12 cellular contexts compared by ENCODE assay signal in the genomic region with DNA sequence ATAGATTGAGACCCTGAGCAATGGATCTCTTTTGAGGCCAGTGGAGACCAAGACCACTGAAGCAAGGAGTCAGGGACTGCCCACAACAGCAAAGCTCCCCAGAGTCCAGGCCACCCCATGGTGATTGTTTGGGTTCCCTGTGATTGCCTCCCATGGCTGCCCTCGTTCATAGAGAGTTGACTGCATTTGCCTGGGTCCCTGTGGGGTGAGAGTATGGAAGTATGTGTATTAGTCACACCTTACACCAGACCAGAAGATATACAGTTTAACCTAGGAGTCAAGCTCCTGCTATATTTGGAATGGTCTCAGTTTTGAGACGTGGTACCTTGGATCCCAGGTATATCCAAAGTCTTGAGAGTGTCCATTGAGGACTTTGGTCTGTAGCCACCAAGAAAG. TPM values are rescaled to one million over a fixed set of nuclear protein-coding genes. Genes with fewer than 3 reads are reported as not detected.
DNase-seq lines count a peak whose midpoint lies in the region; ATAC-seq and TF ChIP-seq lines count a peak whose summit lies in the region.
"Had no signal": no experiment of that assay in that cellular context is flagged by ENCODE, and none has a peak within 500 bp of the region (broad histone marks: within the 10 kb centered on the region; RNA-seq: fewer than 3 reads in every experiment).

No MANE protein-coding gene starts in this region.

- H3K4me3 ChIP-seq in esophagus squamous epithelium, result no peak overlapping the region
- H3K4me3 ChIP-seq in transverse colon, result no peak overlapping the region
- no peak overlapping the region for H3K4me3 ChIP-seq in naive thymus-derived CD4-positive, alpha-beta T cell (ENCODE audit: low read length)
- H3K4me3 ChIP-seq: HAP-1 had no signal

- H3K27me3 ChIP-seq in esophagus squamous epithelium (no peaks in the 10 kb centered on the region), transverse colon (no peaks in the 10 kb centered on the region)
- H3K27me3 ChIP-seq in naive thymus-derived CD4-positive, alpha-beta T cell (ENCODE audit: control insufficient read depth in 2 of 2, insufficient read depth in 2 of 2, low read length in 2 of 2), result no peaks in the 10 kb centered on the region

- H3K9me3 Mint-ChIP-seq in activated T-helper 17 cell treated with anti-CD3 and anti-CD28 coated beads, Interleukin-2, amount 50 U/mL, for 72 hours, result no peaks in the 10 kb centered on the region
- peaks cover 9% of the 10 kb centered on the region for H3K9me3 Mint-ChIP-seq in nephron progenitor cell
- no peaks in the 10 kb centered on the region for H3K9me3 Mint-ChIP-seq in naive thymus-derived CD4-positive, alpha-beta T cell
- H3K9me3 Mint-ChIP-seq: CD8-positive, alpha-beta T cell had no signal

- H3K9me3 ChIP-seq in esophagus squamous epithelium (no peaks in the 10 kb centered on the region), transverse colon (no peaks in the 10 kb centered on the region)
- H3K9me3 ChIP-seq in naive thymus-derived CD4-positive, alpha-beta T cell (ENCODE audit: control insufficient read depth in 2 of 3, low read length in 3 of 3), result no peaks in the 10 kb centered on the region

- intact Hi-C loops in esophagus squamous epithelium (cut with DNase I) (no loop called here), transverse colon (cut with DNase I; ENCODE audit: low total_unique reads) (no loop called here)
- intact Hi-C loops in naive thymus-derived CD4-positive, alpha-beta T cell (cut with micrococcal nuclease), result no loop called here

- H3K36me3 ChIP-seq in esophagus squamous epithelium, result peaks cover 0 to 43% (median 3%) of the 10 kb centered on the region in 3 donors
- no peaks in the 10 kb centered on the region for H3K36me3 ChIP-seq in transverse colon
- H3K36me3 ChIP-seq in naive thymus-derived CD4-positive, alpha-beta T cell (ENCODE audit: control insufficient read depth in 2 of 3, insufficient read depth in 3 of 3, low read length in 3 of 3), result no peaks in the 10 kb centered on the region
- H3K36me3 ChIP-seq: HAP-1 had no signal

- TF ChIP-seq POLR2A in esophagus squamous epithelium (IDR thresholded peaks at IDR 0.05) (no peak), transverse colon (IDR thresholded peaks at IDR 0.05) (no peak)

- H3K36me3 Mint-ChIP-seq in activated T-helper 17 cell treated with anti-CD3 and anti-CD28 coated beads, Interleukin-2, amount 50 U/mL, for 72 hours (ENCODE audit: low read depth), result peaks cover 5% of the 10 kb centered on the region
- no peaks in the 10 kb centered on the region for H3K36me3 Mint-ChIP-seq in nephron progenitor cell (ENCODE audit: low read depth)
- no peaks in the 10 kb centered on the region for H3K36me3 Mint-ChIP-seq in naive thymus-derived CD4-positive, alpha-beta T cell
- H3K36me3 Mint-ChIP-seq: CD8-positive, alpha-beta T cell had no signal

- POLR2A ChIA-PET in naive thymus-derived CD4-positive, alpha-beta T cell (lab: Charles Lee), result no interaction called here

- WGBS in esophagus squamous epithelium, 2 donors, result 17 to 20% methylated on average over 1 to 2 of the region's 2 CpGs
- 74% methylated on average over 2 of the region's 2 CpGs; no CpG with 5 or more reads in 1 of the 2 donors for WGBS in transverse colon (ENCODE audit: low coverage in 1 of 2), 2 donors

- no peak for ATAC-seq in activated T-helper 17 cell treated with anti-CD3 and anti-CD28 coated beads, Interleukin-2, amount 50 U/mL, for 72 hours (replicated peaks)
- no peak for ATAC-seq in GM18858 (IDR thresholded peaks at IDR 0.05; ENCODE audit: unreplicated experiment)
- ATAC-seq in naive thymus-derived CD4-positive, alpha-beta T cell, result no peak
- ATAC-seq: CD8-positive, alpha-beta T cell had no signal

- DNase-seq in esophagus squamous epithelium (lab: John Stamatoyannopoulos, UW) (no peak), nephron progenitor cell (no peak), transverse colon (no peak), NCI-H2081 (lab: John Stamatoyannopoulos, UW) (no peak)
- no peak for DNase-seq in naive thymus-derived CD4-positive, alpha-beta T cell
- DNase-seq: CD8-positive, alpha-beta T cell; effector CD8-positive, alpha-beta T cell; stimulated activated CD4-positive, alpha-beta T cell treated with anti-CD3 and anti-CD28 coated beads, Interleukin-1b, Interleukin-23, amount 100 ng/mL, for 48 hours had no signal

- H3K27ac Mint-ChIP-seq in activated T-helper 17 cell treated with anti-CD3 and anti-CD28 coated beads, Interleukin-2, amount 50 U/mL, for 72 hours, result peak overlapping the region; percentile 75
- H3K27ac Mint-ChIP-seq in nephron progenitor cell, result peak overlapping the region; percentile 29
- H3K27ac Mint-ChIP-seq in naive thymus-derived CD4-positive, alpha-beta T cell, result peak overlapping the region in 2 of 9 donors; percentile 70 to 78
- H3K27ac Mint-ChIP-seq: CD8-positive, alpha-beta T cell had no signal

- CTCF ChIA-PET in naive thymus-derived CD4-positive, alpha-beta T cell (lab: Charles Lee), result interaction anchor here (0.7 to 1.5 kb wide), 2 partner anchors 10 to 12 kb away, joined by 3 read pairs; no protein-coding TSS in a partner anchor

- peak overlapping the region; percentile 43 for H3K4me3 Mint-ChIP-seq in activated T-helper 17 cell treated with anti-CD3 and anti-CD28 coated beads, Interleukin-2, amount 50 U/mL, for 72 hours
- no peak overlapping the region for H3K4me3 Mint-ChIP-seq in nephron progenitor cell
- H3K4me3 Mint-ChIP-seq in naive thymus-derived CD4-positive, alpha-beta T cell, result peak overlapping the region in 1 of 10 donors; percentile 28
- H3K4me3 Mint-ChIP-seq: CD8-positive, alpha-beta T cell had no signal

- H3K4me1 Mint-ChIP-seq in activated T-helper 17 cell treated with anti-CD3 and anti-CD28 coated beads, Interleukin-2, amount 50 U/mL, for 72 hours, result peaks cover 17% of the 10 kb centered on the region
- no peaks in the 10 kb centered on the region for H3K4me1 Mint-ChIP-seq in nephron progenitor cell
- H3K4me1 Mint-ChIP-seq in naive thymus-derived CD4-positive, alpha-beta T cell, result peaks cover 0 to 18% (median 10%) of the 10 kb centered on the region in 7 donors

- in situ Hi-C loops in transverse colon (cut with MboI; ENCODE audit: low pct_ligation_motif_present in 1 of 4, low pct_unique_long_range_greater_than_20kb in 1 of 4, low sequenced_read_pairs in 3 of 4), result no loop called here

- no peak for TF ChIP-seq CTCF in esophagus squamous epithelium (IDR thresholded peaks at IDR 0.05)
- no peak for TF ChIP-seq CTCF in nephron progenitor cell (IDR thresholded peaks at IDR 0.05)
- TF ChIP-seq CTCF in transverse colon (IDR thresholded peaks at IDR 0.05), result no peak

- H3K27me3 Mint-ChIP-seq in activated T-helper 17 cell treated with anti-CD3 and anti-CD28 coated beads, Interleukin-2, amount 50 U/mL, for 72 hours, result no peaks in the 10 kb centered on the region
- peaks cover 8% of the 10 kb centered on the region for H3K27me3 Mint-ChIP-seq in nephron progenitor cell (ENCODE audit: low read depth, poor library complexity)
- H3K27me3 Mint-ChIP-seq in naive thymus-derived CD4-positive, alpha-beta T cell, result peaks cover 0 to 17% (median 0%) of the 10 kb centered on the region in 5 donors

- H3K27ac ChIP-seq in esophagus squamous epithelium (peak overlapping the region; percentile 66 to 93 (median 87)), transverse colon (peak overlapping the region; percentile 78 to 85 (median 84))
- no peak overlapping the region for H3K27ac ChIP-seq in naive thymus-derived CD4-positive, alpha-beta T cell (ENCODE audit: low read depth, low read length)

- no peak for TF ChIP-seq EP300 in transverse colon (IDR thresholded peaks at IDR 0.05; ENCODE audit: low read depth)

- H3K4me1 ChIP-seq in esophagus squamous epithelium, result peaks cover 22 to 96% (median 51%) of the 10 kb centered on the region in 3 donors
- H3K4me1 ChIP-seq in transverse colon, result peaks cover 27 to 62% (median 38%) of the 10 kb centered on the region in 4 donors
- H3K4me1 ChIP-seq in naive thymus-derived CD4-positive, alpha-beta T cell (ENCODE audit: control insufficient read depth in 2 of 2, insufficient read depth in 2 of 2, low read length in 2 of 2), result peaks cover 0 to 10% of the 10 kb centered on the region in 2 donors
- H3K4me1 ChIP-seq: HAP-1 had no signal

RNA-seq across cellular contexts. Expression of gene HLF, which starts 20.2 kb away (rescaled TPM):
- total RNA-seq in activated T-helper 17 cell treated with anti-CD3 and anti-CD28 coated beads, Interleukin-2, amount 50 U/mL, for 72 hours, result 10 to 100 TPM; 21.7 to 46.3 TPM
- total RNA-seq in esophagus squamous epithelium, result 10 to 100 TPM in 3 of 4 donors, 1 to 10 TPM in 1; 7.7 to 55.1 (median 22.8) TPM
- 10 to 100 TPM in 3 of 4 donors, 1 to 10 TPM in 1; 8.5 to 17.5 (median 13.3) TPM for total RNA-seq in transverse colon
- 1 to 10 TPM in 1 of 5 experiments, under 1 TPM in 4; 0.19 to 2.6 (median 0.48) TPM for total RNA-seq in naive thymus-derived CD4-positive, alpha-beta T cell
- polyA plus RNA-seq in naive thymus-derived CD4-positive, alpha-beta T cell, result under 1 TPM in 1 of 2 donors, not detected in 1; 0.18 TPM
- total RNA-seq: glomerular endothelial cell had no signal
